Comparison of ENCODE assay signal across 22 cellular contexts in the genomic region with DNA sequence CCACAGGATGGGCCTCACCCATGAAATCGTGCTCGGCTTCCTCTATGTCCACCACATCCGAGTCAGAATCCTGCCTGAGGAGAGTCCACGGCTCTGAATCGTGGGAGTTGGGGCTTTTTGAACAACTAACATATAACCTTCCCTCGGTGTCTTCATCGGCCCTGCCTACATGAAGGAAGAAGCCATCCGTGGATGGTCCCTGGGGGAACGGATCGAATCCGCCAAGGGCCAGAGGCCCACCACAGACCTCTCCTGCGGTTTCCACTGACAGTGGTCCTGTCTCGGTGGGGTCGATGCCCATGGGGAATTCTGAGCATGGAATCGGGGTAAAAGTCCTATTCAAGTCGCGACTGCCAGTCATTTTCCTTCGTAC.
DNase-seq lines count a peak whose midpoint lies in the region; ATAC-seq and TF ChIP-seq lines count a peak whose summit lies in the region.
"Had no signal": no experiment of that assay in that cellular context is flagged by ENCODE, and none has a peak within 500 bp of the region (broad histone marks: within the 10 kb centered on the region; RNA-seq: fewer than 3 reads in every experiment).

No MANE protein-coding gene starts in this region.

- H3K4me3 ChIP-seq in A673 (ENCODE audit: low read depth, low read length, poor library complexity, severe bottlenecking) (no peak overlapping the region), OCI-LY7 (ENCODE audit: low read depth, low read length, poor library complexity, severe bottlenecking) (no peak overlapping the region)
- H3K4me3 ChIP-seq: Peyer's patch, SJSA1 had no signal

- H3K9me3 ChIP-seq in A673 (ENCODE audit: low read depth, low read length, poor library complexity, severe bottlenecking), result no peaks in the 10 kb centered on the region
- H3K9me3 ChIP-seq in OCI-LY7 (ENCODE audit: low read length), result no peaks in the 10 kb centered on the region
- H3K9me3 ChIP-seq: Peyer's patch, SJSA1 had no signal

- intact Hi-C loops in A673 (cut with micrococcal nuclease; ENCODE audit: unreplicated experiment), result no loop called here
- intact Hi-C loops in OCI-LY7 (cut with micrococcal nuclease; ENCODE audit: unreplicated experiment), result no loop called here
- intact Hi-C loops in natural killer cell (cut with micrococcal nuclease), result no loop called here

- no peaks in the 10 kb centered on the region for H3K4me1 Mint-ChIP-seq in endothelial cell (ENCODE audit: unreplicated experiment)
- H3K4me1 Mint-ChIP-seq in progenitor cell of endocrine pancreas (ENCODE audit: low read depth), result no peaks in the 10 kb centered on the region
- H3K4me1 Mint-ChIP-seq in natural killer cell, result peaks cover 9 to 10% of the 10 kb centered on the region in 2 donors

- H3K9me3 Mint-ChIP-seq in endothelial cell (ENCODE audit: unreplicated experiment) (no peaks in the 10 kb centered on the region), progenitor cell of endocrine pancreas (ENCODE audit: low read depth) (no peaks in the 10 kb centered on the region), natural killer cell (no peaks in the 10 kb centered on the region)
- H3K9me3 Mint-ChIP-seq: HFFc6 had no signal

- H2AFZ ChIP-seq in OCI-LY7 (ENCODE audit: low read length), result no peak overlapping the region

- peaks cover 70% of the 10 kb centered on the region for H3K36me3 ChIP-seq in A673 (ENCODE audit: insufficient read depth, low read length, poor library complexity, severe bottlenecking)
- H3K36me3 ChIP-seq in OCI-LY7 (ENCODE audit: insufficient read depth, low read length), result peaks cover 65% of the 10 kb centered on the region

- TF ChIP-seq CTCF in A673 (conservative IDR thresholded peaks at IDR 0.05; ENCODE audit: low read depth, low read length) (no peak), OCI-LY7 (conservative IDR thresholded peaks at IDR 0.05; ENCODE audit: low read length) (no peak), endothelial cell (IDR thresholded peaks at IDR 0.05; ENCODE audit: unreplicated experiment) (no peak), progenitor cell of endocrine pancreas (IDR thresholded peaks at IDR 0.05; ENCODE audit: unreplicated experiment) (no peak), natural killer cell (IDR thresholded peaks at IDR 0.05) (no peak)

- no peaks in the 10 kb centered on the region for H3K4me1 ChIP-seq in A673 (ENCODE audit: insufficient read depth, low read length, poor library complexity, severe bottlenecking)
- H3K4me1 ChIP-seq in OCI-LY7 (ENCODE audit: insufficient read depth, low read length, poor library complexity, severe bottlenecking), result no peaks in the 10 kb centered on the region
- H3K4me1 ChIP-seq: Peyer's patch, SJSA1 had no signal

- H4K20me1 ChIP-seq in OCI-LY7 (ENCODE audit: insufficient read depth, low read length), result no peaks in the 10 kb centered on the region

- POLR2A ChIA-PET in A673 (lab: Charles Lee; ENCODE audit: low non-redundant PET) (no interaction called here), OCI-LY7 (lab: Charles Lee) (no interaction called here)

- H3K27me3 ChIP-seq in A673 (replicated peaks; ENCODE audit: insufficient read depth, low read depth, low read length, poor library complexity), result no peaks in the 10 kb centered on the region
- H3K27me3 ChIP-seq: Peyer's patch, SJSA1 had no signal

- BruUV-seq in A673 (replicated peaks; lab: Mats Ljungman, UMichigan) (TSS peak; percentile 59), OCI-LY7 (replicated peaks; lab: Mats Ljungman, UMichigan) (TSS peak; percentile 70)

- peaks cover 5% of the 10 kb centered on the region for H3K27me3 Mint-ChIP-seq in endothelial cell (ENCODE audit: unreplicated experiment)
- H3K27me3 Mint-ChIP-seq in progenitor cell of endocrine pancreas, result no peaks in the 10 kb centered on the region
- no peaks in the 10 kb centered on the region for H3K27me3 Mint-ChIP-seq in natural killer cell (ENCODE audit: low read depth in 2 of 2)

- no peak overlapping the region for H3K4me2 ChIP-seq in OCI-LY7 (ENCODE audit: low read length)

- H3K36me3 Mint-ChIP-seq in endothelial cell (ENCODE audit: low read depth, unreplicated experiment) (peaks cover 47% of the 10 kb centered on the region), progenitor cell of endocrine pancreas (ENCODE audit: insufficient read depth) (peaks cover 31% of the 10 kb centered on the region), natural killer cell (peaks cover 23% of the 10 kb centered on the region)

- H3K9me2 ChIP-seq in OCI-LY7 (ENCODE audit: insufficient read depth, low read length), result no peaks in the 10 kb centered on the region

- H3K4me3 Mint-ChIP-seq in endothelial cell (ENCODE audit: unreplicated experiment) (peak overlapping the region; percentile 72), progenitor cell of endocrine pancreas (ENCODE audit: low read depth) (no peak overlapping the region), natural killer cell (no peak overlapping the region)
- H3K4me3 Mint-ChIP-seq: HFFc6 had no signal

- CTCF ChIA-PET in A673 (lab: Charles Lee) (no interaction called here), OCI-LY7 (lab: Charles Lee; ENCODE audit: unreplicated experiment) (no interaction called here)

- ATAC-seq in HG02973 (IDR thresholded peaks at IDR 0.05; ENCODE audit: unreplicated experiment), result no peak
- no peak for ATAC-seq in HG02571 (IDR thresholded peaks at IDR 0.05; ENCODE audit: unreplicated experiment)
- ATAC-seq in natural killer cell, result no peak

- H3K27ac Mint-ChIP-seq in endothelial cell (ENCODE audit: unreplicated experiment), result no peak overlapping the region
- peak overlapping the region; percentile 65 for H3K27ac Mint-ChIP-seq in progenitor cell of endocrine pancreas
- H3K27ac Mint-ChIP-seq in natural killer cell, result no peak overlapping the region
- H3K27ac Mint-ChIP-seq: HFFc6 had no signal

- H3K79me2 ChIP-seq in OCI-LY7 (ENCODE audit: insufficient read depth, low read depth, low read length), result no peaks in the 10 kb centered on the region

- no peak overlapping the region for H3K27ac ChIP-seq in A673 (ENCODE audit: low read depth, low read length, poor library complexity, severe bottlenecking)
- no peak overlapping the region for H3K27ac ChIP-seq in OCI-LY7 (ENCODE audit: low read depth, low read length, poor library complexity, severe bottlenecking)
- H3K27ac ChIP-seq: C4-2B, Peyer's patch, SJSA1 had no signal

- DNase-seq in A673 (ENCODE audit: low spot score), result no peak
- no peak for DNase-seq in OCI-LY7 (ENCODE audit: low spot score)
- no peak for DNase-seq in endothelial cell (ENCODE audit: low spot score)
- DNase-seq in progenitor cell of endocrine pancreas (ENCODE audit: low spot score, unreplicated experiment), result no peak
- no peak for DNase-seq in SHP77 (lab: John Stamatoyannopoulos, UW)
- DNase-seq in natural killer cell, result no peak
- DNase-seq: DMS79; H7; HFFc6; Kasumi-1; NCI-H1694; NCI-H2081; NCI-H2171; NCI-H345; NCI-H524; NCI-H774; NK-92 treated with Interleukin-12 subunit alpha and Interleukin-12 subunit beta, amount 100 ng/mL, for 24 hours had no signal
